In genomic region chr20:37528442-37529213, GRCh38 we compare ENCODE assay signal across 8 cellular contexts. TPM values are rescaled to one million over a fixed set of nuclear protein-coding genes. Genes with fewer than 3 reads are reported as not detected.
A peak's percentile ranks its signal among the peaks of the same experiment; 100 is the strongest.
DNase-seq lines count a peak whose midpoint lies in the region; ATAC-seq and TF ChIP-seq lines count a peak whose summit lies in the region.

No MANE protein-coding gene starts in this region.

- TF ChIP-seq CTCF in AG04449 (IDR thresholded peaks at IDR 0.05; ENCODE audit: insufficient read depth, low read length, missing control alignments) (no peak), brain microvascular endothelial cell (IDR thresholded peaks at IDR 0.05; ENCODE audit: low read depth, low read length, missing control alignments) (no peak), mucosa of descending colon (IDR thresholded peaks at IDR 0.05) (no peak)

- H3K4me3 ChIP-seq in AG04449 (ENCODE audit: low read depth, low read length), result peak overlapping the region; percentile 96
- peak overlapping the region; percentile 99 for H3K4me3 ChIP-seq in brain microvascular endothelial cell (ENCODE audit: low read depth, low read length)
- H3K4me3 ChIP-seq in mucosa of descending colon, result peak overlapping the region; percentile 64

- POLR2A ChIA-PET in AG04449 (lab: Yijun Ruan, JAX), result no interaction called here

- peak overlapping the region; percentile 100 for H3K27ac ChIP-seq in brain microvascular endothelial cell

- no peaks in the 10 kb centered on the region for H3K36me3 ChIP-seq in brain microvascular endothelial cell (replicated peaks)
- H3K36me3 ChIP-seq in mucosa of descending colon (ENCODE audit: low read depth), result no peaks in the 10 kb centered on the region

- no peaks in the 10 kb centered on the region for H3K9me3 ChIP-seq in mucosa of descending colon

- H3K27me3 ChIP-seq in brain microvascular endothelial cell (replicated peaks), result no peaks in the 10 kb centered on the region

- ATAC-seq in HG03565 (IDR thresholded peaks at IDR 0.05; ENCODE audit: unreplicated experiment) (peak; percentile 6), mucosa of descending colon (no peak), left colon (no peak)

- in situ Hi-C loops in brain microvascular endothelial cell (cut with HindIII; ENCODE audit: low pct_ligation_motif_present, low sequenced_read_pairs), result loop anchor here (25.0 kb wide), 1 partner anchor 266 kb away; the partner anchor contains the start of gene GHRH

- DNase-seq in AG04449 (ENCODE audit: low read depth, low spot score) (no peak), brain microvascular endothelial cell (no peak), mucosa of descending colon (no peak), Kasumi-1 (lab: John Stamatoyannopoulos, UW) (no peak), NCI-H345 treated with DMSO at 0.1 percent for 48 hours (lab: John Stamatoyannopoulos, UW; ENCODE audit: unreplicated experiment) (no peak), hepatic stellate cell (ENCODE audit: low spot score) (no peak), left colon (no peak)

- peaks cover 29% of the 10 kb centered on the region for H3K4me1 ChIP-seq in mucosa of descending colon (ENCODE audit: low read depth)

- intact Hi-C loops in mucosa of descending colon (cut with DNase I, micrococcal nuclease), result loop anchor here in 1 of 2 donors (10.0 kb wide), 1 partner anchor 144 kb away; no protein-coding TSS in a partner anchor
- intact Hi-C loops in left colon (cut with DNase I, micrococcal nuclease), result loop anchor here in 1 of 2 donors (10.0 kb wide), 1 partner anchor 134 kb away; no protein-coding TSS in a partner anchor

- CTCF ChIA-PET in AG04449 (lab: Yijun Ruan, JAX), result interaction anchor here (1.0 to 12.9 kb wide), 7 partner anchors 9 to 332 kb away, joined by 3 to 283 read pairs (median 5); no protein-coding TSS in a partner anchor

RNA-seq across cellular contexts. Expression of gene BLCAP, which starts 1.0 kb away (rescaled TPM):
- total RNA-seq in mucosa of descending colon (100 to 1,000 TPM in 2 of 3 donors, 10 to 100 TPM in 1; 87.9 to 110 (median 108) TPM), left colon (100 to 1,000 TPM in 1 of 2 donors, 10 to 100 TPM in 1; 98.9 to 104 TPM)

RNA-seq across cellular contexts. Expression of gene NNAT, which starts 7.6 kb away (rescaled TPM):
- total RNA-seq in mucosa of descending colon, result 10 to 100 TPM in 1 of 3 donors, 1 to 10 TPM in 1, under 1 TPM in 1; 0.32 to 41.3 (median 4.0) TPM
- 1 to 10 TPM in 1 of 2 donors, not detected in 1; 3.4 TPM for total RNA-seq in left colon
